8 cellular contexts compared by ENCODE assay signal in the genomic region with DNA sequence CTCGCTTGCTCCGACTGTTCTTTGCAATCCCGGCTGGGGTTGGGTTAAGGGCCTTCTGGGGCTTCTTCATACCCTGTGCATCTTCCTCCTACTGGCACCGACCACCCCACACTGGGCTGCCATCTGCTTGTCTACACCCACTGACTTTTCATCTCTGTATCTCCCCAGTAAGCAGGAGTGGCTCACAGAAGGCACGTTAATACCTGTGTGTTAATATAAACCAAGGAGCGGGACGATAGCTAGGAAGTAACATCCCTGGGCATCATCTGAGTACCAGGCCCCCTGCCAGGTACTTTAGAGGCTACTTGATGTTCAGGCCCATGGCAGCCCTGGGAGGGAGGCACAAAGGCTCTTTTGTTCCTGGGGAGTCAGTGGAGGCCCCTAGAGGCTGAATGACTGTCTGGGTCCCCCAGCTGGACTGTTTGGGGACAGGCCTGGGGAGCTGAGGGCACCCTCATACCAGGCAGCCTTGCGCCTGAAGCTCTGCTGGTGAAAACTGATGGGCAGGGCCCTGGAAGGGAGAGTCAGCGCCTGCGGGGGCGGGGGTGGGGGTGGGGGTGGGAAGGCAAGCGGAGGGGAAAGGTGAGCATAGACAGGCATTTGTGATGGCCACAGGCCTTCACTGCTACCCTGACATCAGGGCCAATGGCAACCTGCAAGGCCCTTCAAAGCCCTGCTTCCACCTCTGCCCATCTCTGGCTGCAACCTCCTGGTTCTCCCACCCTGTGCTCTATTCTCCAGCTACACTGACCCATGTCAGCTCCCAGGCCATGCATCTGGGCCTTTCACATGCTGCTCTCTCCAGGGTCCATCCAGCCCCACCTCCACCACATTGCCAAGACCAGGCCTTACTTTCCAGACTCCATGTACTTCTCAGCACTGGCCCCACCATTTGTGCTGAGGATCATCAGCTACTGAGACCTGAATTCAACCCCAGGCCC. TPM values are rescaled to one million over a fixed set of nuclear protein-coding genes. Genes with fewer than 3 reads are reported as not detected.
A peak's percentile ranks its signal among the peaks of the same experiment; 100 is the strongest.
DNase-seq lines count a peak whose midpoint lies in the region; ATAC-seq, FAIRE-seq and TF ChIP-seq lines count a peak whose summit lies in the region.

No MANE protein-coding gene starts in this region.

- H3K36me3 ChIP-seq in KMS-11 (ENCODE audit: insufficient read depth) = no peaks in the 10 kb centered on the region
- H3K36me3 ChIP-seq in K562 (ENCODE audit: control insufficient read depth, insufficient read depth, low read length) = no peaks in the 10 kb centered on the region
- H3K36me3 ChIP-seq in mesendoderm (ENCODE audit: control insufficient read depth, insufficient read depth, low read length) = no peaks in the 10 kb centered on the region

- no peak overlapping the region for H3K23ac ChIP-seq in mesendoderm (ENCODE audit: low read length)

- no peak overlapping the region for H2BK5ac ChIP-seq in mesendoderm (ENCODE audit: low read length)

- H4K5ac ChIP-seq in mesendoderm (ENCODE audit: low read length) = no peak overlapping the region

- H3K4me2 ChIP-seq in KMS-11 (peak overlapping the region; percentile 85), K562 (ENCODE audit: insufficient read depth, low read length) (peak overlapping the region; percentile 74), mesendoderm (ENCODE audit: low read length) (no peak overlapping the region)

- peak overlapping the region; percentile 82 for H3K27ac Mint-ChIP-seq in type B pancreatic cell

- H3K27me3 ChIP-seq in KMS-11 (ENCODE audit: insufficient read depth, low read depth) (no peaks in the 10 kb centered on the region), K562 (ENCODE audit: control insufficient read depth in 2 of 2, insufficient read depth in 2 of 2, low read length in 2 of 2) (no peaks in the 10 kb centered on the region), mesendoderm (ENCODE audit: insufficient read depth, low read length, poor library complexity) (no peaks in the 10 kb centered on the region)

- H3K9me1 ChIP-seq in K562 (ENCODE audit: control insufficient read depth, insufficient read depth, low read length) = no peaks in the 10 kb centered on the region

- TF ChIP-seq POLR2A in K562 (conservative IDR thresholded peaks at IDR 0.05) = no peak

- H3K4me3 ChIP-seq in KMS-11 (IDR thresholded peaks at IDR 0.05; ENCODE audit: insufficient read depth, low read depth, low read length) (no peak overlapping the region), K562 (peak overlapping the region; percentile 20; the same call in 1 of the 2 replicates), mesendoderm (ENCODE audit: low read length) (no peak overlapping the region)

- in situ Hi-C loops in K562 (cut with MboI) = no loop called here

- DNase-seq in DMS79 treated with DMSO at 0.1 percent for 48 hours (lab: John Stamatoyannopoulos, UW) (peak; percentile 74), K562 (ENCODE audit: extremely low read depth in 1 of 4, low spot score in 3 of 4) (peak; percentile 32 to 54 (median 40)), mesendoderm (no peak), type B pancreatic cell (ENCODE audit: extremely low spot score, unreplicated experiment) (no peak), NCI-H446 (lab: John Stamatoyannopoulos, UW) (no peak), AG20443 (ENCODE audit: low spot score) (no peak), urothelium cell line (ENCODE audit: low spot score) (no peak)

- H2BK120ac ChIP-seq in mesendoderm (ENCODE audit: low read depth, low read length) = no peak overlapping the region

- H3K18ac ChIP-seq in mesendoderm (ENCODE audit: low read length) = no peak overlapping the region

- TF ChIP-seq CTCF in KMS-11 (conservative IDR thresholded peaks at IDR 0.05; ENCODE audit: low read depth, low read length) (peak; percentile 41; the same call in 1 of the 2 replicates), K562 (IDR thresholded peaks at IDR 0.05 in 2 of 3, conservative IDR thresholded peaks at IDR 0.05 in 1 of 3; ENCODE audit: insufficient read depth in 2 of 3, low read depth in 1 of 3, low read length in 3 of 3) (peak in 2 of 3 experiments; percentile 46 to 64; a peak in 4 of 6 replicates), type B pancreatic cell (conservative IDR thresholded peaks at IDR 0.05) (no peak)

- H3K79me2 ChIP-seq in KMS-11 (ENCODE audit: insufficient read depth, low read depth) (no peaks in the 10 kb centered on the region), K562 (ENCODE audit: control insufficient read depth, insufficient read depth, low read length) (no peaks in the 10 kb centered on the region), mesendoderm (ENCODE audit: control insufficient read depth, insufficient read depth, low read length) (no peaks in the 10 kb centered on the region)

- peaks cover 4% of the 10 kb centered on the region for H3K4me1 Mint-ChIP-seq in type B pancreatic cell (ENCODE audit: unreplicated experiment)

- CTCF ChIA-PET in K562 (lab: Yijun Ruan, JAX; ENCODE audit: low intra/inter-chr PET ratio) = interaction anchor here (1.1 to 3.4 kb wide), 4 partner anchors 47 to 211 kb away, joined by 3 to 16 read pairs (median 10); no protein-coding TSS in a partner anchor

- no peaks in the 10 kb centered on the region for H3K9me3 Mint-ChIP-seq in type B pancreatic cell

- no TSS peak for BruUV-seq in K562 (replicated peaks; lab: Mats Ljungman, UMichigan)

- no peaks in the 10 kb centered on the region for H3K9me3 ChIP-seq in K562 (replicated peaks; ENCODE audit: control insufficient read depth, insufficient read depth, low read depth, low read length)

- H3K4me3 Mint-ChIP-seq in type B pancreatic cell = peak overlapping the region; percentile 79

- intact Hi-C loops in K562 (cut with micrococcal nuclease) = loop anchor here (1.0 to 5.0 kb wide), 6 partner anchors 44 to 221 kb away; partner anchors contain the start of genes WDR25 and YY1

- H3K56ac ChIP-seq in mesendoderm (ENCODE audit: low read length) = peak overlapping the region; percentile 78

- H4K20me1 ChIP-seq in KMS-11 (ENCODE audit: insufficient read depth) (no peaks in the 10 kb centered on the region), K562 (replicated peaks; ENCODE audit: control insufficient read depth, insufficient read depth, low read length) (no peaks in the 10 kb centered on the region)

- TF ChIP-seq EP300 in K562 (IDR thresholded peaks at IDR 0.05; ENCODE audit: low read length) = no peak

- peak overlapping the region; percentile 58 for H3K4ac ChIP-seq in mesendoderm (ENCODE audit: low read depth, low read length)

- ATAC-seq in K562 = peak; percentile 13

- H3K79me1 ChIP-seq in mesendoderm (ENCODE audit: low read length) = no peaks in the 10 kb centered on the region

- POLR2A ChIA-PET in K562 (lab: Yijun Ruan, JAX) = interaction anchor here (0.6 to 1.8 kb wide), 3 partner anchors 22 to 167 kb away, joined by 3 to 7 read pairs (median 3); no protein-coding TSS in a partner anchor

- H2AK5ac ChIP-seq in mesendoderm (ENCODE audit: low read length) = no peak overlapping the region

- H2AFZ ChIP-seq in KMS-11 (ENCODE audit: low read depth) (peak overlapping the region; percentile 85), K562 (ENCODE audit: low read depth, low read length) (peak overlapping the region; percentile 95)

- no peak overlapping the region for H4K8ac ChIP-seq in mesendoderm (ENCODE audit: low read depth, low read length)

- WGBS in K562 (ENCODE audit: insufficient coverage, low coverage, missing lambda C conversion rate) = 42% methylated on average over 8 of the region's 12 CpGs
- no CpG with 5 or more reads among the region's 12 CpGs for WGBS in mesendoderm (ENCODE audit: extremely low coverage, insufficient coverage, low lambda C conversion rate)

- H3K27me3 Mint-ChIP-seq in type B pancreatic cell = no peaks in the 10 kb centered on the region

- H3K36me3 Mint-ChIP-seq in type B pancreatic cell = no peaks in the 10 kb centered on the region

- H3K4me1 ChIP-seq in KMS-11 (ENCODE audit: low read depth, poor library complexity, severe bottlenecking) (peaks cover 11% of the 10 kb centered on the region), K562 (replicated peaks in 1 of 2; ENCODE audit: control insufficient read depth in 2 of 2, insufficient read depth in 2 of 2, low read length in 2 of 2) (peaks cover 15 to 17% of the 10 kb centered on the region in 2 experiments; a peak in 4 of 5 replicates), mesendoderm (ENCODE audit: control insufficient read depth, low read depth, low read length) (peaks cover 3% of the 10 kb centered on the region)

- FAIRE-seq in K562 (lab: Jason Lieb, UNC) (no peak), urothelium cell line (lab: Jason Lieb, UNC) (no peak)

- no peak for TF ChIP-seq RAD21 in K562 (CRISPR knock-in tag; conservative IDR thresholded peaks at IDR 0.05 in 1 of 2, IDR thresholded peaks at IDR 0.05 in 1 of 2)

- H2BK15ac ChIP-seq in mesendoderm (replicated peaks; ENCODE audit: low read depth) = no peak overlapping the region

- H3K9ac ChIP-seq in KMS-11 (peak overlapping the region; percentile 63), K562 (ENCODE audit: insufficient read depth in 1 of 2, low read depth in 2 of 2, low read length in 2 of 2) (peak overlapping the region; percentile 65 to 84), mesendoderm (ENCODE audit: low read length) (peak overlapping the region; percentile 50)

- peak overlapping the region; percentile 72 for H3K27ac ChIP-seq in KMS-11
- H3K27ac ChIP-seq in K562 (ENCODE audit: extremely low read depth, low read depth, low read length) = peak overlapping the region; percentile 58
- no peak overlapping the region for H3K27ac ChIP-seq in mesendoderm (ENCODE audit: low read depth, low read length)

RNA-seq across cellular contexts. Expression of gene DEGS2, which starts 34.2 kb away (rescaled TPM):
- 2.6 and 7.4 TPM in 2 replicates for total RNA-seq in K562 (2011; cell fraction: chromatin; rRNA removed; ENCODE audit: low replicate concordance)
- total RNA-seq in K562 (2011; cell fraction: nucleolus; rRNA removed) = 4.3 and 4.8 TPM in 2 replicates
- total RNA-seq in K562 (2011; cell fraction: nucleoplasm; rRNA removed) = 2.5 and 2.8 TPM in 2 replicates
- 2.7 and 2.9 TPM in 2 replicates for total RNA-seq in K562 (2014; rRNA removed)
- total RNA-seq in K562 (2014; rRNA removed; fragmentation: Illumina TruSeq; extraction: Trizol) = 0.19 and 0.44 TPM in 2 replicates
- 0.34 and 0.36 TPM in 2 replicates for total RNA-seq in K562 (2015; rRNA removed; fragmentation: Illumina TruSeq; extraction: Trizol)
- 2.7 TPM in 2 replicates for total RNA-seq in K562 (2021)
- 0.46 and 1.1 TPM in 2 replicates for polyA plus RNA-seq in K562 (2011; rRNA removed)
- 0.41 and 3.5 TPM in 2 replicates for polyA plus RNA-seq in K562 (2011; cell fraction: cytosol; rRNA removed)
- polyA plus RNA-seq in K562 (2011; cell fraction: nucleus; rRNA removed) = 1.4 and 6.6 TPM in 2 replicates
- polyA plus RNA-seq in K562 (2012) = 1.4 and 4.2 TPM in 2 replicates
- polyA plus RNA-seq in K562 (2014; fragmentation: Illumina TruSeq; extraction: Trizol) = 0.22 and 0.76 TPM in 2 replicates
- polyA plus RNA-seq in K562 (2014; fragmentation: Nextera tagmentation; extraction: Ambion mirVana) = under 1 TPM; 0.57 to 0.70 TPM
- polyA plus RNA-seq in K562 (2014; rRNA removed) = 0.42 and 2.7 TPM in 2 replicates
- polyA minus RNA-seq in K562 (2011; rRNA and poly(A)+ RNA removed) = 0.09 and 0.32 TPM in 2 replicates
- polyA minus RNA-seq in K562 (2011; cell fraction: cytosol; rRNA and poly(A)+ RNA removed) = 1.2 and 2.5 TPM in 2 replicates
- 0.78 and 1.5 TPM in 2 replicates for polyA minus RNA-seq in K562 (2011; cell fraction: nucleus; rRNA and poly(A)+ RNA removed)
- 0.03 TPM for polyA plus RNA-seq in mesendoderm (2013, experiment 1 of 2)
- 0.03 TPM for polyA plus RNA-seq in mesendoderm (2013, experiment 2 of 2)
- 5.2 and 7.6 TPM in 2 replicates for total RNA-seq in type B pancreatic cell (ENCODE audit: low replicate concordance)

RNA-seq across cellular contexts. Expression of gene YY1, which starts 45.3 kb away (rescaled TPM):
- 30.4 and 53.6 TPM in 2 replicates for total RNA-seq in K562 (2011; cell fraction: chromatin; rRNA removed; ENCODE audit: low replicate concordance)
- 21.0 and 21.6 TPM in 2 replicates for total RNA-seq in K562 (2011; cell fraction: nucleolus; rRNA removed)
- total RNA-seq in K562 (2011; cell fraction: nucleoplasm; rRNA removed) = 32.7 and 52.1 TPM in 2 replicates
- total RNA-seq in K562 (2014; rRNA removed) (45.3 and 46.7 TPM in 2 replicates), K562 (2014; rRNA removed; fragmentation: Illumina TruSeq; extraction: Trizol) (70.8 and 81.3 TPM in 2 replicates), K562 (2015; rRNA removed; fragmentation: Illumina TruSeq; extraction: Trizol) (44.3 and 53.0 TPM in 2 replicates), K562 (2021) (74.2 and 76.9 TPM in 2 replicates), type B pancreatic cell (ENCODE audit: low replicate concordance) (79.8 and 98.0 TPM in 2 replicates)
- polyA plus RNA-seq in K562 (2011; rRNA removed) (35.4 and 55.0 TPM in 2 replicates), K562 (2014; fragmentation: Illumina TruSeq; extraction: Trizol) (43.9 and 46.5 TPM in 2 replicates), K562 (2014; fragmentation: Nextera tagmentation; extraction: Ambion mirVana) (10 to 100 TPM; 20.8 to 21.0 TPM), K562 (2014; rRNA removed) (28.8 and 29.0 TPM in 2 replicates)
- 16.4 TPM in 2 replicates for polyA plus RNA-seq in K562 (2011; cell fraction: cytosol; rRNA removed)
- polyA plus RNA-seq in K562 (2011; cell fraction: nucleus; rRNA removed) = 22.7 and 24.9 TPM in 2 replicates
- polyA plus RNA-seq in K562 (2012) = 44.5 and 48.2 TPM in 2 replicates
- polyA minus RNA-seq in K562 (2011; rRNA and poly(A)+ RNA removed) = 33.4 and 50.0 TPM in 2 replicates
- polyA minus RNA-seq in K562 (2011; cell fraction: cytosol; rRNA and poly(A)+ RNA removed) = 21.0 and 27.0 TPM in 2 replicates
- polyA minus RNA-seq in K562 (2011; cell fraction: nucleus; rRNA and poly(A)+ RNA removed) = 11.6 and 19.1 TPM in 2 replicates
- polyA plus RNA-seq in mesendoderm (2013, experiment 1 of 2) = 150 TPM
- 152 TPM for polyA plus RNA-seq in mesendoderm (2013, experiment 2 of 2)

Comparison
In these comparisons a context has a peak if more than half of its experiments do, and no peak if none do; other contexts are left out.
1. DNase-seq: peak in DMS79 treated with DMSO at 0.1 percent for 48 hours (single experiment) and K562 (4 of 4); none in mesendoderm (single experiment), type B pancreatic cell (single experiment), NCI-H446 (0 of 2), AG20443 (single experiment) and urothelium cell line (single experiment).
2. Peak in every context shown above with its lines, with median percentiles within 50 percentile points of each other: H3K9ac ChIP-seq.